11 cellular contexts compared by ENCODE assay signal in the genomic region with DNA sequence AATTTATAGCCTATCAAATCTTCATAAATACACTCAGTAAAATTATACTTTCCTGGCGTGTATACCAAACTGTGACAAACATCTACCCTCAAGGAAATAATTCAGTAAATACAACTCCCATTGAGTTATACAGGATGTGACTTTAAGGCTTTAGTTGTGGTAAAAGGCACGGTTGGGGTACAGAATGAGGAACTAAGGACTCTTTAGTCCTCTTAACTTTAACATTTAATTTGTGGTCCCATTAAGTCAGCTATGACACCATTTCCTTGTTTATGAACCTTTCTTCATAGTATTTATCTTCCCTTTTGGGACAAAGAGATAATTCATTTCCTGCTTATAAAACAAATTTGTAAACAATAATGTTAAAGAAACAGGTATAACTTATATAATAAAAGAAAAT. TPM values are rescaled to one million over a fixed set of nuclear protein-coding genes. Genes with fewer than 3 reads are reported as not detected.
A peak's percentile ranks its signal among the peaks of the same experiment; 100 is the strongest.
DNase-seq lines count a peak whose midpoint lies in the region; ATAC-seq and TF ChIP-seq lines count a peak whose summit lies in the region.
"Had no signal": no experiment of that assay in that cellular context is flagged by ENCODE, and none has a peak within 500 bp of the region (broad histone marks: within the 10 kb centered on the region; RNA-seq: fewer than 3 reads in every experiment).

No MANE protein-coding gene starts in this region.

- H3K4me1 ChIP-seq in breast epithelium, result no peaks in the 10 kb centered on the region
- peaks cover 27% of the 10 kb centered on the region for H3K4me1 ChIP-seq in OCI-LY1 (ENCODE audit: insufficient read depth, low read length, severe bottlenecking)
- no peaks in the 10 kb centered on the region for H3K4me1 ChIP-seq in GM23338 (ENCODE audit: insufficient read depth)

- no peaks in the 10 kb centered on the region for H3K4me1 Mint-ChIP-seq in GM23338

- H3K79me2 ChIP-seq in OCI-LY1 (ENCODE audit: insufficient read depth, low read length) (no peaks in the 10 kb centered on the region), GM23338 (replicated peaks; ENCODE audit: insufficient read depth) (no peaks in the 10 kb centered on the region)

- H3K9me3 Mint-ChIP-seq in GM23338, result peaks cover 1% of the 10 kb centered on the region; the same call in 2 of the 3 replicates

- H3K4me2 ChIP-seq in OCI-LY1 (ENCODE audit: low read length), result 0 out of 2 replicates have a peak overlapping the region, but pooled peaks have one; percentile 5
- H3K4me2 ChIP-seq in GM23338, result no peak overlapping the region

- H3K9me2 ChIP-seq in OCI-LY1 (ENCODE audit: low read depth, low read length) (no peaks in the 10 kb centered on the region), GM23338 (ENCODE audit: insufficient read depth) (no peaks in the 10 kb centered on the region)

- no peak overlapping the region for H3K4me3 Mint-ChIP-seq in GM23338

- ATAC-seq in HG03159 (IDR thresholded peaks at IDR 0.05; ENCODE audit: unreplicated experiment) (peak; percentile 94), GM23338 (no peak)
- ATAC-seq: left colon had no signal

- H3F3A ChIP-seq in OCI-LY1 (ENCODE audit: insufficient read depth, low read length) (no peaks in the 10 kb centered on the region), GM23338 (replicated peaks; ENCODE audit: low read depth) (no peaks in the 10 kb centered on the region)

- H4K20me1 ChIP-seq in OCI-LY1 (ENCODE audit: insufficient read depth, low read length), result no peaks in the 10 kb centered on the region
- no peaks in the 10 kb centered on the region for H4K20me1 ChIP-seq in GM23338 (replicated peaks; ENCODE audit: insufficient read depth)

- H3K36me3 ChIP-seq in breast epithelium (no peaks in the 10 kb centered on the region), OCI-LY1 (ENCODE audit: insufficient read depth, low read length) (peaks cover 27% of the 10 kb centered on the region), GM23338 (ENCODE audit: insufficient read depth) (no peaks in the 10 kb centered on the region)

- no peak overlapping the region for H3K9ac ChIP-seq in OCI-LY1 (ENCODE audit: low read length)

- H3K4me3 ChIP-seq in breast epithelium (no peak overlapping the region), OCI-LY1 (ENCODE audit: low read depth, low read length, poor library complexity, severe bottlenecking) (no peak overlapping the region), GM23338 (no peak overlapping the region)

- H2AFZ ChIP-seq in OCI-LY1 (ENCODE audit: low read length) (no peak overlapping the region), GM23338 (no peak overlapping the region)

- H3K27me3 Mint-ChIP-seq in GM23338 (ENCODE audit: insufficient read depth, low read depth, poor library complexity), result no peaks in the 10 kb centered on the region

- peak; percentile 9 to 83 for DNase-seq in T47D (ENCODE audit: low read depth in 1 of 2, low spot score in 1 of 2)
- DNase-seq in breast epithelium (ENCODE audit: low spot score in 2 of 2), result no peak
- no peak for DNase-seq in retina
- no peak for DNase-seq in GM23338 (ENCODE audit: low spot score)
- DNase-seq in NK-92 (lab: John Stamatoyannopoulos, UW; ENCODE audit: unreplicated experiment), result no peak
- DNase-seq in SW 1271 (lab: John Stamatoyannopoulos, UW), result no peak
- DNase-seq: left colon, NCI-H1436 treated with DMSO at 0.1 percent for 48 hours, occipital lobe had no signal

- intact Hi-C loops in breast epithelium (cut with DNase I; ENCODE audit: low total_unique reads), result no loop called here

- TF ChIP-seq CTCF in breast epithelium (IDR thresholded peaks at IDR 0.05) (no peak), OCI-LY1 (IDR thresholded peaks at IDR 0.05; ENCODE audit: low read length) (no peak), GM23338 (conservative IDR thresholded peaks at IDR 0.05; ENCODE audit: low read depth in 2 of 2) (no peak)

- H3K27ac ChIP-seq in breast epithelium (no peak overlapping the region), OCI-LY1 (ENCODE audit: low read depth, low read length, poor library complexity, severe bottlenecking) (peak overlapping the region; percentile 80), GM23338 (ENCODE audit: low read depth) (no peak overlapping the region)

- no peaks in the 10 kb centered on the region for H3K9me3 ChIP-seq in breast epithelium
- H3K9me3 ChIP-seq in OCI-LY1 (ENCODE audit: low read length), result no peaks in the 10 kb centered on the region

- no peak overlapping the region for H3K27ac Mint-ChIP-seq in GM23338

- H3K36me3 Mint-ChIP-seq in GM23338 (ENCODE audit: low read depth), result peaks cover 11% of the 10 kb centered on the region

- in situ Hi-C loops in T47D (cut with HindIII; ENCODE audit: low pct_unique_long_range_greater_than_20kb, low sequenced_read_pairs), result no loop called here

- H3K27me3 ChIP-seq in breast epithelium (no peaks in the 10 kb centered on the region), OCI-LY1 (ENCODE audit: insufficient read depth, low read length) (no peaks in the 10 kb centered on the region), GM23338 (ENCODE audit: insufficient read depth) (no peaks in the 10 kb centered on the region)

- TF ChIP-seq POLR2A in breast epithelium (IDR thresholded peaks at IDR 0.05), result no peak

TF ChIP-seq in GM23338, 12 proteins besides CTCF, POLR2A, EP300 and RAD21:
- TF ChIP-seq STAT1 (IDR thresholded peaks at IDR 0.05; ENCODE audit: unreplicated experiment), result no peak
- no peak for TF ChIP-seq ZNF331 (CRISPR knock-in tag; IDR thresholded peaks at IDR 0.05; ENCODE audit: low read depth)
- TF ChIP-seq POLR2AphosphoS5 (IDR thresholded peaks at IDR 0.05; ENCODE audit: low read depth), result no peak
- no peak for TF ChIP-seq JUNB (IDR thresholded peaks at IDR 0.05; ENCODE audit: unreplicated experiment)
- TF ChIP-seq NANOG (IDR thresholded peaks at IDR 0.05; ENCODE audit: borderline replicate concordance), result no peak
- no peak for TF ChIP-seq ZNF114 (CRISPR knock-in tag; IDR thresholded peaks at IDR 0.05)
- TF ChIP-seq, protein P1, sequence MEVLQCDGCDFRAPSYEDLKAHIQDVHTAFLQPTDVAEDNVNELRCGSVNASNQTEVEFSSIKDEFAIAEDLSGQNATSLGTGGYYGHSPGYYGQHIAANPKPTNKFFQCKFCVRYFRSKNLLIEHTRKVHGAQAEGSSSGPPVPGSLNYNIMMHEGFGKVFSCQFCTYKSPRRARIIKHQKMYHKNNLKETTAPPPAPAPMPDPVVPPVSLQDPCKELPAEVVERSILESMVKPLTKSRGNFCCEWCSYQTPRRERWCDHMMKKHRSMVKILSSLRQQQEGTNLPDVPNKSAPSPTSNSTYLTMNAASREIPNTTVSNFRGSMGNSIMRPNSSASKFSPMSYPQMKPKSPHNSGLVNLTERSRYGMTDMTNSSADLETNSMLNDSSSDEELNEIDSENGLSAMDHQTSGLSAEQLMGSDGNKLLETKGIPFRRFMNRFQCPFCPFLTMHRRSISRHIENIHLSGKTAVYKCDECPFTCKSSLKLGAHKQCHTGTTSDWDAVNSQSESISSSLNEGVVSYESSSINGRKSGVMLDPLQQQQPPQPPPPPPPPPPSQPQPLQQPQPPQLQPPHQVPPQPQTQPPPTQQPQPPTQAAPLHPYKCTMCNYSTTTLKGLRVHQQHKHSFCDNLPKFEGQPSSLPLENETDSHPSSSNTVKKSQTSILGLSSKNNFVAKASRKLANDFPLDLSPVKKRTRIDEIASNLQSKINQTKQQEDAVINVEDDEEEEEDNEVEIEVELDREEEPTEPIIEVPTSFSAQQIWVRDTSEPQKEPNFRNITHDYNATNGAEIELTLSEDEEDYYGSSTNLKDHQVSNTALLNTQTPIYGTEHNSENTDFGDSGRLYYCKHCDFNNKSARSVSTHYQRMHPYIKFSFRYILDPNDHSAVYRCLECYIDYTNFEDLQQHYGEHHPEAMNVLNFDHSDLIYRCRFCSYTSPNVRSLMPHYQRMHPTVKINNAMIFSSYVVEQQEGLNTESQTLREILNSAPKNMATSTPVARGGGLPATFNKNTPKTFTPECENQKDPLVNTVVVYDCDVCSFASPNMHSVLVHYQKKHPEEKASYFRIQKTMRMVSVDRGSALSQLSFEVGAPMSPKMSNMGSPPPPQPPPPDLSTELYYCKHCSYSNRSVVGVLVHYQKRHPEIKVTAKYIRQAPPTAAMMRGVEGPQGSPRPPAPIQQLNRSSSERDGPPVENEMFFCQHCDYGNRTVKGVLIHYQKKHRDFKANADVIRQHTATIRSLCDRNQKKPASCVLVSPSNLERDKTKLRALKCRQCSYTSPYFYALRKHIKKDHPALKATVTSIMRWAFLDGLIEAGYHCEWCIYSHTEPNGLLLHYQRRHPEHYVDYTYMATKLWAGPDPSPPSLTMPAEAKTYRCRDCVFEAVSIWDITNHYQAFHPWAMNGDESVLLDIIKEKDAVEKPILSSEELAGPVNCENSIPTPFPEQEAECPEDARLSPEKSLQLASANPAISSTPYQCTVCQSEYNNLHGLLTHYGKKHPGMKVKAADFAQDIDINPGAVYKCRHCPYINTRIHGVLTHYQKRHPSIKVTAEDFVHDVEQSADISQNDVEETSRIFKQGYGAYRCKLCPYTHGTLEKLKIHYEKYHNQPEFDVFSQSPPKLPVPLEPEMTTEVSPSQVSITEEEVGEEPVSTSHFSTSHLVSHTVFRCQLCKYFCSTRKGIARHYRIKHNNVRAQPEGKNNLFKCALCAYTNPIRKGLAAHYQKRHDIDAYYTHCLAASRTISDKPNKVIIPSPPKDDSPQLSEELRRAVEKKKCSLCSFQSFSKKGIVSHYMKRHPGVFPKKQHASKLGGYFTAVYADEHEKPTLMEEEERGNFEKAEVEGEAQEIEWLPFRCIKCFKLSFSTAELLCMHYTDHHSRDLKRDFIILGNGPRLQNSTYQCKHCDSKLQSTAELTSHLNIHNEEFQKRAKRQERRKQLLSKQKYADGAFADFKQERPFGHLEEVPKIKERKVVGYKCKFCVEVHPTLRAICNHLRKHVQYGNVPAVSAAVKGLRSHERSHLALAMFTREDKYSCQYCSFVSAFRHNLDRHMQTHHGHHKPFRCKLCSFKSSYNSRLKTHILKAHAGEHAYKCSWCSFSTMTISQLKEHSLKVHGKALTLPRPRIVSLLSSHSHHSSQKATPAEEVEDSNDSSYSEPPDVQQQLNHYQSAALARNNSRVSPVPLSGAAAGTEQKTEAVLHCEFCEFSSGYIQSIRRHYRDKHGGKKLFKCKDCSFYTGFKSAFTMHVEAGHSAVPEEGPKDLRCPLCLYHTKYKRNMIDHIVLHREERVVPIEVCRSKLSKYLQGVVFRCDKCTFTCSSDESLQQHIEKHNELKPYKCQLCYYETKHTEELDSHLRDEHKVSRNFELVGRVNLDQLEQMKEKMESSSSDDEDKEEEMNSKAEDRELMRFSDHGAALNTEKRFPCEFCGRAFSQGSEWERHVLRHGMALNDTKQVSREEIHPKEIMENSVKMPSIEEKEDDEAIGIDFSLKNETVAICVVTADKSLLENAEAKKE (CRISPR knock-in tag; IDR thresholded peaks at IDR 0.05), result no peak
- no peak for TF ChIP-seq EZH2 (IDR thresholded peaks at IDR 0.05; ENCODE audit: low read depth, unreplicated experiment)
- no peak for TF ChIP-seq EZH2phosphoT487 (IDR thresholded peaks at IDR 0.05; ENCODE audit: unreplicated experiment)

RNA-seq across cellular contexts. Expression of a gene that starts 30.2 kb away (rescaled TPM):
- total RNA-seq in breast epithelium, result 10 to 100 TPM; 18.4 to 41.0 (median 29.2) TPM
- 33.0 and 41.9 TPM in 2 replicates for total RNA-seq in GM23338 (2014; rRNA removed; shearing (Covaris generic))
- 13.0 and 14.1 TPM in 2 replicates for polyA plus RNA-seq in GM23338 (2016; fragmentation: Nextera tagmentation; extraction: Ambion mirVana)

RNA-seq across cellular contexts. Expression of a gene that starts 30.6 kb away (rescaled TPM):
- 10 to 100 TPM; 17.1 to 30.3 (median 25.2) TPM for total RNA-seq in breast epithelium
- total RNA-seq in GM23338 (2014; rRNA removed; shearing (Covaris generic)), result 144 and 167 TPM in 2 replicates
- 320 and 412 TPM in 2 replicates for polyA plus RNA-seq in GM23338 (2016; fragmentation: Nextera tagmentation; extraction: Ambion mirVana)

Comparison
In these comparisons a context has a peak if more than half of its experiments do, and no peak if none do; other contexts are left out.
1. DNase-seq: peak in T47D (2 of 2); none in breast epithelium (0 of 2), retina (single experiment), GM23338 (single experiment), NK-92 (single experiment) and SW 1271 (0 of 2).